ENCODE assay signal across 1 cellular context in the genomic region with DNA sequence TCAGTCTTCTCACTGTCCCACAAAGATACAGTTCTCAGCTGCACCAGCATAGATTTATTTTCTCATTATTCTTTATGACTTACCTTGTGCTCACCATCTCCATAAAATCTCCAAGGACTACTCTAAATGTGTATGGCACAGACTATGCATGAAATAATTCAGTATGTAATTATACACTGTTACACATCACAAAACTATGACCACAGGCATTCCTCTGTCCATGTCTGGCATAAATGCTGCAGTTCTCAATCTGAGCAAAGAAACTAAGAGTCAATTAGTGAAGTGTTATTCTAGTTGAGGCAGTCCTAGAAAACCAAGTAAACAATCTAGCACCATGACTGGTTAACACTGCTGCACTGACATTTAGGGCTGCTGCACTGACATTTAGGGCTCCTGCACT.
TF ChIP-seq lines count a peak whose summit lies in the region.

No MANE protein-coding gene starts in this region.

TF ChIP-seq in A549, 52 proteins besides CTCF, POLR2A, EP300 and RAD21 (continued from another document):
- TF ChIP-seq REST (IDR thresholded peaks at IDR 0.05): no peak
- no peak for TF ChIP-seq RNF2 (IDR thresholded peaks at IDR 0.05; ENCODE audit: borderline replicate concordance, low read depth)
- TF ChIP-seq, protein P1, sequence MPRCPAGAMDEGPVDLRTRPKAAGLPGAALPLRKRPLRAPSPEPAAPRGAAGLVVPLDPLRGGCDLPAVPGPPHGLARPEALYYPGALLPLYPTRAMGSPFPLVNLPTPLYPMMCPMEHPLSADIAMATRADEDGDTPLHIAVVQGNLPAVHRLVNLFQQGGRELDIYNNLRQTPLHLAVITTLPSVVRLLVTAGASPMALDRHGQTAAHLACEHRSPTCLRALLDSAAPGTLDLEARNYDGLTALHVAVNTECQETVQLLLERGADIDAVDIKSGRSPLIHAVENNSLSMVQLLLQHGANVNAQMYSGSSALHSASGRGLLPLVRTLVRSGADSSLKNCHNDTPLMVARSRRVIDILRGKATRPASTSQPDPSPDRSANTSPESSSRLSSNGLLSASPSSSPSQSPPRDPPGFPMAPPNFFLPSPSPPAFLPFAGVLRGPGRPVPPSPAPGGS (IDR thresholded peaks at IDR 0.05): no peak
- no peak for TF ChIP-seq MAFK (IDR thresholded peaks at IDR 0.05; ENCODE audit: partially characterized antibody)
TF ChIP-seq in A549: peak in this region for 0.
